Comparison of ENCODE assay signal across 18 cellular contexts in genomic region chr17:77807051-77807745, GRCh38.
A peak's percentile ranks its signal among the peaks of the same experiment; 100 is the strongest.
DNase-seq lines count a peak whose midpoint lies in the region; ATAC-seq and TF ChIP-seq lines count a peak whose summit lies in the region.
"Had no signal": no experiment of that assay in that cellular context is flagged by ENCODE, and none has a peak within 500 bp of the region (broad histone marks: within the 10 kb centered on the region; RNA-seq: fewer than 3 reads in every experiment).

No MANE protein-coding gene starts in this region.

- H3K27ac ChIP-seq in heart right ventricle (no peak overlapping the region), neuronal stem cell (replicated peaks; ENCODE audit: low read length) (no peak overlapping the region)
- H3K27ac ChIP-seq: 22Rv1, A549, C4-2B had no signal

- no peak overlapping the region for H3K4me3 Mint-ChIP-seq in CD14-positive monocyte
- no peak overlapping the region for H3K4me3 Mint-ChIP-seq in glutamatergic neuron (ENCODE audit: unreplicated experiment)
- no peak overlapping the region for H3K4me3 Mint-ChIP-seq in mesothelial cell of epicardium
- H3K4me3 Mint-ChIP-seq: CD4-positive, alpha-beta memory T cell; H9 had no signal

- H3K9ac ChIP-seq in neuronal stem cell (ENCODE audit: low read depth, low read length, poor library complexity), result no peak overlapping the region

- H3K4me2 ChIP-seq in neuronal stem cell (ENCODE audit: insufficient read depth, low read length, poor library complexity, severe bottlenecking), result no peak overlapping the region
- H3K4me2 ChIP-seq: A549 had no signal

- intact Hi-C loops in Right ventricle myocardium superior (cut with DNase I), result no loop called here
- intact Hi-C loops in heart right ventricle (cut with DNase I), result loop anchor here in 1 of 10 donors (5.0 kb wide), 1 partner anchor 65 kb away; no protein-coding TSS in a partner anchor
- intact Hi-C loops in CD14-positive monocyte (cut with micrococcal nuclease), result no loop called here

- H3K27me3 ChIP-seq in heart right ventricle (peaks cover 0 to 7% (median 0%) of the 10 kb centered on the region in 7 donors), neuronal stem cell (ENCODE audit: control insufficient read depth in 3 of 3, insufficient read depth in 3 of 3, low read depth in 1 of 3, low read length in 3 of 3) (peaks cover 0 to 5% (median 2%) of the 10 kb centered on the region in 3 experiments)

- no peak overlapping the region for H2BK15ac ChIP-seq in neuronal stem cell (ENCODE audit: low read length)

- H3K4me3 ChIP-seq in heart right ventricle (no peak overlapping the region), neuronal stem cell (ENCODE audit: low read length in 2 of 2) (no peak overlapping the region)
- H3K4me3 ChIP-seq: A549 had no signal

- WGBS in heart right ventricle, 2 donors, result 87 to 91% methylated on average over 12 of the region's 12 CpGs
- WGBS in neuronal stem cell (ENCODE audit: extremely low coverage in 2 of 2, insufficient read length in 2 of 2, insufficient replicate concordance in 1 of 2), 2 donors, result no CpG with 5 or more reads among the region's 12 CpGs

- H3K27me3 Mint-ChIP-seq in CD14-positive monocyte (ENCODE audit: low read depth in 3 of 3) (peaks cover 17 to 24% (median 18%) of the 10 kb centered on the region in 3 donors), glutamatergic neuron (ENCODE audit: unreplicated experiment) (peaks cover 15% of the 10 kb centered on the region), mesothelial cell of epicardium (ENCODE audit: low read depth) (peaks cover 60% of the 10 kb centered on the region)

- no peak overlapping the region for H2BK5ac ChIP-seq in neuronal stem cell (ENCODE audit: low read length)

- H3K9me3 ChIP-seq in heart right ventricle (no peaks in the 10 kb centered on the region), neuronal stem cell (replicated peaks in 1 of 2; ENCODE audit: control insufficient read depth in 2 of 2, insufficient read depth in 1 of 2, low read depth in 1 of 2, low read length in 2 of 2) (peaks cover 0 to 2% of the 10 kb centered on the region in 2 donors)
- H3K9me3 ChIP-seq: A549 had no signal

- peaks cover 0 to 2% (median 0%) of the 10 kb centered on the region in 7 donors for H3K9me3 Mint-ChIP-seq in CD14-positive monocyte
- peaks cover 6% of the 10 kb centered on the region for H3K9me3 Mint-ChIP-seq in glutamatergic neuron (ENCODE audit: unreplicated experiment)
- H3K9me3 Mint-ChIP-seq in mesothelial cell of epicardium, result no peaks in the 10 kb centered on the region
- H3K9me3 Mint-ChIP-seq: H9 had no signal

- H3K27ac Mint-ChIP-seq in CD14-positive monocyte (peak overlapping the region in 2 of 7 donors; percentile 43 to 61), glutamatergic neuron (ENCODE audit: unreplicated experiment) (no peak overlapping the region), mesothelial cell of epicardium (no peak overlapping the region)
- H3K27ac Mint-ChIP-seq: CD4-positive, alpha-beta memory T cell; H9 had no signal

- no peak for ATAC-seq in Right ventricle myocardium superior (ENCODE audit: poor library complexity)
- no peak for ATAC-seq in heart right ventricle
- ATAC-seq in GM21515 (IDR thresholded peaks at IDR 0.05; ENCODE audit: unreplicated experiment), result no peak
- ATAC-seq: A549 had no signal

- H2AFZ ChIP-seq in neuronal stem cell (ENCODE audit: low read length), result no peak overlapping the region

- no peak overlapping the region for H2BK120ac ChIP-seq in neuronal stem cell (ENCODE audit: low read depth, low read length)

- TF ChIP-seq CTCF in heart right ventricle (IDR thresholded peaks at IDR 0.05) (no peak), CD14-positive monocyte (IDR thresholded peaks at IDR 0.05) (no peak), glutamatergic neuron (IDR thresholded peaks at IDR 0.05; ENCODE audit: partially characterized antibody, unreplicated experiment) (no peak), mesothelial cell of epicardium (IDR thresholded peaks at IDR 0.05; ENCODE audit: unreplicated experiment) (no peak)

- no peaks in the 10 kb centered on the region for H3K36me3 ChIP-seq in heart right ventricle
- H3K36me3 ChIP-seq in neuronal stem cell (replicated peaks in 1 of 2; ENCODE audit: control insufficient read depth in 2 of 2, insufficient read depth in 2 of 2, low read length in 2 of 2), result peaks cover 0 to 2% of the 10 kb centered on the region in 2 donors

- H3K36me3 Mint-ChIP-seq in CD14-positive monocyte (no peaks in the 10 kb centered on the region), glutamatergic neuron (ENCODE audit: unreplicated experiment) (no peaks in the 10 kb centered on the region), mesothelial cell of epicardium (no peaks in the 10 kb centered on the region)
- H3K36me3 Mint-ChIP-seq: CD4-positive, alpha-beta memory T cell had no signal

- H3K23ac ChIP-seq in neuronal stem cell (ENCODE audit: low read depth, low read length, poor library complexity), result no peak overlapping the region

- H3K79me1 ChIP-seq in neuronal stem cell (ENCODE audit: low read depth, low read length), result no peaks in the 10 kb centered on the region

- H2BK12ac ChIP-seq in neuronal stem cell (ENCODE audit: low read length), result no peak overlapping the region

- H3K4me1 Mint-ChIP-seq in CD14-positive monocyte (no peaks in the 10 kb centered on the region), glutamatergic neuron (ENCODE audit: low read depth, unreplicated experiment) (peaks cover 29% of the 10 kb centered on the region), mesothelial cell of epicardium (peaks cover 7% of the 10 kb centered on the region)

- H3K18ac ChIP-seq in neuronal stem cell (ENCODE audit: low read length), result peak overlapping the region; percentile 86

- peak overlapping the region; percentile 0 for H3K4ac ChIP-seq in neuronal stem cell (ENCODE audit: low read length)

- no peak overlapping the region for H4K91ac ChIP-seq in neuronal stem cell (ENCODE audit: low read depth, low read length, poor library complexity)

- DNase-seq in Right ventricle myocardium superior (peak; percentile 10), heart right ventricle (no peak), CD14-positive monocyte (ENCODE audit: low spot score) (peak; percentile 11), glutamatergic neuron (peak; percentile 3), neuronal stem cell (ENCODE audit: low spot score) (no peak), NCI-H2227 treated with DMSO at 0.1 percent for 48 hours (lab: John Stamatoyannopoulos, UW) (no peak), mesothelial cell of epicardium (ENCODE audit: low spot score in 2 of 2, unreplicated experiment in 2 of 2) (no peak)
- DNase-seq: AML-193; CD4-positive, alpha-beta memory T cell; DMS153; DMS79; GDM1; GOT3; H9 had no signal

- H4K8ac ChIP-seq in neuronal stem cell (ENCODE audit: low read depth, low read length), result no peak overlapping the region

- no peak overlapping the region for H3K14ac ChIP-seq in neuronal stem cell (ENCODE audit: low read length)

- peaks cover 15 to 35% (median 28%) of the 10 kb centered on the region in 9 donors for H3K4me1 ChIP-seq in heart right ventricle
- peaks cover 13 to 18% of the 10 kb centered on the region in 2 donors for H3K4me1 ChIP-seq in neuronal stem cell (ENCODE audit: control insufficient read depth in 2 of 2, insufficient read depth in 1 of 2, low read depth in 1 of 2, low read length in 2 of 2)

- peak overlapping the region; percentile 36 for H2AK5ac ChIP-seq in neuronal stem cell (ENCODE audit: low read depth, low read length)

Comparison
In these comparisons a context has a peak if more than half of its experiments do, and no peak if none do; other contexts are left out.
1. DNase-seq: peak in Right ventricle myocardium superior (single experiment), CD14-positive monocyte (single experiment) and glutamatergic neuron (single experiment); none in heart right ventricle (0 of 2), neuronal stem cell (single experiment), NCI-H2227 treated with DMSO at 0.1 percent for 48 hours (single experiment) and mesothelial cell of epicardium (0 of 2).